8 cellular contexts compared by ENCODE assay signal in the genomic region with DNA sequence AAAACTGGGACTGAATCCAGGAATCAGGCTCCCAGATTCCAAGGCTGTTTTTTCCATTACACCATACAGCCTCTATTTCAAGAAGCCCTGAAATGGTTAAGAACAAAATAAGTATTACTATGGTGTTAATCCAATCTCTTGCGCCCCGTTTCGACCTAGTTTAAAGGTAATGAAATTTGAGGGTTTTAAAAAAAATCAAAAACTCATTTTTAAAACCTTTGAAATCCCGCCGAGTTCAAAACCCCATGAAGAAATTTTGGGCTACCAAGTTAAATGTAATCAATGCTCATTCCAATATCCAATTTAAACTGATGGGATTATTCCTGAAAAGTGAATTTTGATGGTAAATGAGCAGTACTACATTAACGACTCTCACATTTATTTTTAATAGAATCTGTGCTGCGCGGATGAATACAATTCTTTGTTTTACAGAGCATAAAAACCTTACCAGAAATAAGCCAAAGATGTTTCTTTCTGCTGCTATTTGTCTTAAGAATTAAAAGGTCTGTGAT. TPM values are rescaled to one million over a fixed set of nuclear protein-coding genes. Genes with fewer than 3 reads are reported as not detected.
A peak's percentile ranks its signal among the peaks of the same experiment; 100 is the strongest.
DNase-seq lines count a peak whose midpoint lies in the region; ATAC-seq, FAIRE-seq and TF ChIP-seq lines count a peak whose summit lies in the region.

No MANE protein-coding gene starts in this region.

- H3K9me3 ChIP-seq in CD4-positive, alpha-beta memory T cell (ENCODE audit: control insufficient read depth in 1 of 2, low read length in 2 of 2) = no peaks in the 10 kb centered on the region
- H3K9me3 ChIP-seq in PC-9 (ENCODE audit: insufficient read depth, low read depth) = no peaks in the 10 kb centered on the region
- H3K9me3 ChIP-seq in endothelial cell of umbilical vein (replicated peaks; ENCODE audit: control insufficient read depth, insufficient read depth, low read length) = no peaks in the 10 kb centered on the region
- no peaks in the 10 kb centered on the region for H3K9me3 ChIP-seq in ovary

- H3K4me1 Mint-ChIP-seq in CD4-positive, alpha-beta memory T cell = peaks cover 25 to 42% (median 31%) of the 10 kb centered on the region in 4 donors

- peak overlapping the region; percentile 82 for H2AFZ ChIP-seq in PC-9
- H2AFZ ChIP-seq in endothelial cell of umbilical vein (ENCODE audit: low read depth, low read length) = peak overlapping the region; percentile 40

- peaks cover 36% of the 10 kb centered on the region for H3K4me1 ChIP-seq in CD4-positive, alpha-beta memory T cell (ENCODE audit: insufficient read depth, low read length)
- peaks cover 34% of the 10 kb centered on the region for H3K4me1 ChIP-seq in PC-9 (replicated peaks; ENCODE audit: insufficient read depth)
- peaks cover 36% of the 10 kb centered on the region for H3K4me1 ChIP-seq in endothelial cell of umbilical vein (ENCODE audit: control insufficient read depth, extremely low read depth, insufficient read depth, low read length)
- H3K4me1 ChIP-seq in ovary (ENCODE audit: insufficient read depth) = peaks cover 7% of the 10 kb centered on the region

- no peaks in the 10 kb centered on the region for H4K20me1 ChIP-seq in PC-9 (ENCODE audit: insufficient read depth)
- peaks cover under 1% of the 10 kb centered on the region for H4K20me1 ChIP-seq in endothelial cell of umbilical vein (replicated peaks; ENCODE audit: control insufficient read depth, extremely low read depth, insufficient read depth, low read length)

- H3K9me2 ChIP-seq in PC-9 (ENCODE audit: insufficient read depth) = no peaks in the 10 kb centered on the region

- intact Hi-C loops in CD4-positive, alpha-beta memory T cell (cut with micrococcal nuclease) = loop anchor here (1.0 to 5.0 kb wide), 7 partner anchors 38 to 446 kb away; a partner anchor contains a TSS
- intact Hi-C loops in PC-9 (cut with micrococcal nuclease; ENCODE audit: unreplicated experiment) = loop anchor here (1.0 to 2.0 kb wide), 2 partner anchors 84 to 105 kb away; a partner anchor contains a TSS
- intact Hi-C loops in endothelial cell of umbilical vein (cut with micrococcal nuclease) = loop anchor here (1.0 to 5.0 kb wide), 8 partner anchors 28 to 446 kb away; a partner anchor contains a TSS
- intact Hi-C loops in ovary (cut with DNase I) = loop anchor here in 1 of 4 donors (10.0 kb wide), 1 partner anchor 102 kb away; a partner anchor contains a TSS

- FAIRE-seq in endothelial cell of umbilical vein (lab: Jason Lieb, UNC) = no peak

- no peaks in the 10 kb centered on the region for H3K27me3 ChIP-seq in CD4-positive, alpha-beta memory T cell (ENCODE audit: insufficient read depth, low read length)
- H3K27me3 ChIP-seq in PC-9 (ENCODE audit: insufficient read depth, low read depth) (no peaks in the 10 kb centered on the region), endothelial cell of umbilical vein (ENCODE audit: control insufficient read depth in 2 of 2, insufficient read depth in 2 of 2, low read length in 2 of 2) (no peaks in the 10 kb centered on the region), ovary (no peaks in the 10 kb centered on the region)

- peak overlapping the region; percentile 63 for H3K27ac ChIP-seq in CD4-positive, alpha-beta memory T cell (ENCODE audit: low read depth, low read length)
- H3K27ac ChIP-seq in PC-9 = peak overlapping the region; percentile 65
- H3K27ac ChIP-seq in endothelial cell of umbilical vein (ENCODE audit: insufficient read depth, low read depth, low read length) = peak overlapping the region; percentile 89
- peak overlapping the region; percentile 91 to 99 for H3K27ac ChIP-seq in ovary

- peak overlapping the region; percentile 79 for H3K4me2 ChIP-seq in PC-9
- H3K4me2 ChIP-seq in endothelial cell of umbilical vein (ENCODE audit: insufficient read depth, low read length) = peak overlapping the region; percentile 90

- TF ChIP-seq CTCF in PC-9 (conservative IDR thresholded peaks at IDR 0.05) (no peak), endothelial cell of umbilical vein (IDR thresholded peaks at IDR 0.05; ENCODE audit: extremely low read depth in 1 of 2, insufficient read depth in 1 of 2, low read depth in 1 of 2, low read length in 2 of 2) (no peak), ovary (IDR thresholded peaks at IDR 0.05) (no peak)

- peak overlapping the region; percentile 48 to 59 for H3K4me3 ChIP-seq in CD4-positive, alpha-beta memory T cell (ENCODE audit: low read length in 2 of 2)
- H3K4me3 ChIP-seq in PC-9 (peak overlapping the region; percentile 54), endothelial cell of umbilical vein (replicated peaks in 1 of 3; ENCODE audit: insufficient read depth in 1 of 3, low read depth in 1 of 3, low read length in 3 of 3) (peak overlapping the region; percentile 21 to 97 (median 78)), ovary (peak overlapping the region; percentile 73)

- H3K79me2 ChIP-seq in PC-9 (ENCODE audit: low read depth) (peaks cover 34% of the 10 kb centered on the region), endothelial cell of umbilical vein (ENCODE audit: control insufficient read depth, insufficient read depth, low read length) (peaks cover 36% of the 10 kb centered on the region)

- BruUV-seq in PC-9 (replicated peaks; lab: Mats Ljungman, UMichigan) (TSS peak; percentile 84), endothelial cell of umbilical vein (replicated peaks; lab: Mats Ljungman, UMichigan) (TSS peak; percentile 42)

- peak overlapping the region; percentile 88 to 95 (median 92) for H3K4me3 Mint-ChIP-seq in CD4-positive, alpha-beta memory T cell

- CTCF ChIA-PET in CD4-positive, alpha-beta memory T cell (lab: Charles Lee; ENCODE audit: partially characterized antibody) = no interaction called here
- CTCF ChIA-PET in PC-9 (lab: Charles Lee) = interaction anchor here (0.6 kb wide), 1 partner anchor 465 kb away, joined by 5 read pairs; no protein-coding TSS in a partner anchor
- CTCF ChIA-PET in endothelial cell of umbilical vein (lab: Charles Lee) = no interaction called here

- H3K9ac ChIP-seq in endothelial cell of umbilical vein (replicated peaks; ENCODE audit: extremely low read depth, insufficient read depth, low read length) = peak overlapping the region; percentile 87

- H3K9me1 ChIP-seq in endothelial cell of umbilical vein (replicated peaks; ENCODE audit: control insufficient read depth, extremely low read depth, insufficient read depth, low read length) = no peaks in the 10 kb centered on the region

- TF ChIP-seq POLR2A in endothelial cell of umbilical vein (IDR thresholded peaks at IDR 0.05; ENCODE audit: low read depth, low read length) = no peak
- no peak for TF ChIP-seq POLR2A in ovary (IDR thresholded peaks at IDR 0.05)

- peak overlapping the region; percentile 83 to 98 (median 93) for H3K27ac Mint-ChIP-seq in CD4-positive, alpha-beta memory T cell

- DNase-seq in CD4-positive, alpha-beta memory T cell = no peak
- DNase-seq in PC-9 (no peak), endothelial cell of umbilical vein (ENCODE audit: low read depth, low spot score) (no peak), ovary (no peak), cerebellar cortex (ENCODE audit: low spot score) (no peak), DMS114 treated with DMSO at 0.1 percent for 48 hours (lab: John Stamatoyannopoulos, UW; ENCODE audit: unreplicated experiment) (no peak), hippocampal formation (lab: John Stamatoyannopoulos, UW) (no peak)

- peaks cover 8% of the 10 kb centered on the region for H3F3A ChIP-seq in PC-9 (ENCODE audit: insufficient read depth, low read depth)

- no peaks in the 10 kb centered on the region for H3K36me3 ChIP-seq in CD4-positive, alpha-beta memory T cell (ENCODE audit: insufficient read depth, low read length)
- no peaks in the 10 kb centered on the region for H3K36me3 ChIP-seq in PC-9 (ENCODE audit: low read depth)
- no peaks in the 10 kb centered on the region for H3K36me3 ChIP-seq in endothelial cell of umbilical vein (ENCODE audit: control insufficient read depth in 2 of 2, extremely low read depth in 1 of 2, insufficient read depth in 2 of 2, low read length in 2 of 2)
- H3K36me3 ChIP-seq in ovary = no peaks in the 10 kb centered on the region

- H3K9me3 Mint-ChIP-seq in CD4-positive, alpha-beta memory T cell = no peaks in the 10 kb centered on the region

- H3K27me3 Mint-ChIP-seq in CD4-positive, alpha-beta memory T cell = no peaks in the 10 kb centered on the region

- H3K36me3 Mint-ChIP-seq in CD4-positive, alpha-beta memory T cell = peaks cover 0 to 17% of the 10 kb centered on the region in 2 donors

- POLR2A ChIA-PET in CD4-positive, alpha-beta memory T cell (lab: Charles Lee; ENCODE audit: partially characterized antibody) = interaction anchor here (3.3 kb wide), 1 partner anchor 85 kb away, joined by 52 read pairs; a partner anchor contains a TSS
- POLR2A ChIA-PET in PC-9 (lab: Charles Lee; ENCODE audit: unreplicated experiment) (no interaction called here), endothelial cell of umbilical vein (lab: Charles Lee) (no interaction called here)

- ATAC-seq in GM21737 (IDR thresholded peaks at IDR 0.05; ENCODE audit: unreplicated experiment) = no peak

- dilution Hi-C loops in endothelial cell of umbilical vein (cut with MboI; ENCODE audit: extremely low pct_ligation_motif_present, low sequenced_read_pairs) = no loop called here

- 18 to 25% (median 20%) methylated on average over 8 of the region's 8 CpGs for WGBS in ovary, 3 donors

- no peak for TF ChIP-seq EP300 in ovary (IDR thresholded peaks at IDR 0.05)

TF ChIP-seq in endothelial cell of umbilical vein, 7 proteins besides CTCF, POLR2A, EP300 and RAD21:
- TF ChIP-seq JUN (IDR thresholded peaks at IDR 0.05; ENCODE audit: borderline replicate concordance, insufficient read depth, insufficient read length, low read depth) (peak; percentile 61), GATA2 (IDR thresholded peaks at IDR 0.05; ENCODE audit: insufficient read depth, insufficient read length, low read depth, low read length) (no peak)
- TF ChIP-seq, protein P1, sequence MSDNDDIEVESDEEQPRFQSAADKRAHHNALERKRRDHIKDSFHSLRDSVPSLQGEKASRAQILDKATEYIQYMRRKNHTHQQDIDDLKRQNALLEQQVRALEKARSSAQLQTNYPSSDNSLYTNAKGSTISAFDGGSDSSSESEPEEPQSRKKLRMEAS (IDR thresholded peaks at IDR 0.05; ENCODE audit: insufficient read depth, insufficient read length) = no peak

RNA-seq across cellular contexts. Expression of a gene that starts 0.8 kb away (rescaled TPM):
- 10 to 100 TPM; 23.5 to 29.3 TPM for total RNA-seq in CD4-positive, alpha-beta memory T cell
- 10 to 100 TPM; 26.0 to 32.1 TPM for polyA plus RNA-seq in CD4-positive, alpha-beta memory T cell
- total RNA-seq in PC-9 (2021) = 10.9 and 18.8 TPM in 2 replicates
- total RNA-seq in endothelial cell of umbilical vein = 37.4 and 38.1 TPM in 2 replicates
- 11.5 and 13.7 TPM in 2 replicates for polyA plus RNA-seq in endothelial cell of umbilical vein
- polyA plus RNA-seq in endothelial cell of umbilical vein (2011; cell fraction: cytosol; rRNA removed) = 20.9 and 21.9 TPM in 2 replicates
- 11.2 and 16.1 TPM in 2 replicates for polyA plus RNA-seq in endothelial cell of umbilical vein (2011; cell fraction: nucleus; rRNA removed)
- 27.5 and 41.8 TPM in 2 replicates for polyA plus RNA-seq in endothelial cell of umbilical vein (2012)
- 37.8 and 52.4 TPM in 2 replicates for polyA minus RNA-seq in endothelial cell of umbilical vein
- polyA minus RNA-seq in endothelial cell of umbilical vein (2011; cell fraction: cytosol; rRNA and poly(A)+ RNA removed) = 17.3 TPM
- polyA minus RNA-seq in endothelial cell of umbilical vein (2011; cell fraction: nucleus; rRNA and poly(A)+ RNA removed) = 19.1 and 21.3 TPM in 2 replicates
- 10 to 100 TPM; 26.3 to 52.0 (median 39.1) TPM for total RNA-seq in ovary
- polyA plus RNA-seq in ovary = 10 to 100 TPM; 18.5 to 47.4 TPM
